26 cellular contexts compared by ENCODE assay signal in the genomic region with DNA sequence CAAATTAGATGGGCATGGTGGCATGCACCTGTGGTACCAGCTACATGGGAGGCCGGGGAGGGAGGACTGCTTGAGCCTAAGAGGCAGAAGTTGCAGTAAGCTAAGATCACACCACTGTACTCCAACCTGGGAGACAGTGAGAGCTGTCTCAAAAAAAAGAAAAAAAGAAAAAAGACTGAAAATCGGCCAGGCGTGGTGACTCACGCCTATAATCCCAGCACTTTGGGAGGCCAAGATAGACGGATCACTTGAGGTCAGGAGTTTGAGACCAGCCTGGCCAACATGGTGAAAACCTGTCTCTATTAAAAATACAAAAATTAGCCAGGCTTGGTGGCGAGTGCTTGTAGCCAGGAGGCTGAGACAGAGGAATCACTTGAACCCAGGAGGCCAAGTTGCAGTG.
"Had no signal": no experiment of that assay in that cellular context is flagged by ENCODE, and none has a peak within 500 bp of the region (broad histone marks: within the 10 kb centered on the region; RNA-seq: fewer than 3 reads in every experiment).

No MANE protein-coding gene starts in this region.

- H3K36me3 ChIP-seq: adrenal gland, ascending aorta, gastroesophageal sphincter had no signal

- ATAC-seq: activated CD4-positive, alpha-beta T cell treated with anti-CD3 and anti-CD28 coated beads for 36 hours; activated CD8-positive, alpha-beta memory T cell treated with anti-CD3 and anti-CD28 coated beads, Interleukin-2, amount 10 ng/mL, durations not matched to agents 7 days and 5 days; activated CD8-positive, alpha-beta T cell treated with anti-CD3 and anti-CD28 coated beads, Interleukin-2, amount 10 ng/mL, durations not matched to agents 7 days and 5 days; activated naive CD8-positive, alpha-beta T cell treated with anti-CD3 and anti-CD28 coated beads, Interleukin-2, amount 50 U/mL, for 24 hours; activated T-cell treated with anti-CD3 and anti-CD28 coated beads, Interleukin-2, amount 50 U/mL, for 4 hours; activated T-helper 17 cell treated with anti-CD3 and anti-CD28 coated beads, Interleukin-2, amount 50 U/mL, for 72 hours; gastroesophageal sphincter; heart right ventricle had no signal

- H3K9me3 ChIP-seq: adrenal gland, ascending aorta, esophagus muscularis mucosa, gastroesophageal sphincter, heart right ventricle had no signal

- H3K27ac ChIP-seq: adrenal gland, ascending aorta, brain microvascular endothelial cell, coronary artery, dorsolateral prefrontal cortex, esophagus muscularis mucosa, gastroesophageal sphincter, heart right ventricle had no signal

- DNase-seq: activated CD4-positive, alpha-beta memory T cell treated with anti-CD3 and anti-CD28 coated beads for 36 hours; activated CD4-positive, alpha-beta T cell treated with anti-CD3 and anti-CD28 coated beads for 36 hours; activated CD4-positive, alpha-beta T cell treated with anti-CD3 and anti-CD28 coated beads, Interleukin-2, amount 10 ng/mL, durations not matched to agents 24 days and 14 days; activated CD4-positive, CD25-positive, alpha-beta regulatory T cell; activated CD4-positive, CD25-positive, alpha-beta regulatory T cell treated with anti-CD3 and anti-CD28 coated beads, Interleukin-2, amount 50 U/mL, for 72 hours; activated CD8-positive, alpha-beta memory T cell treated with anti-CD3 and anti-CD28 coated beads, Interleukin-2, amount 10 ng/mL, durations not matched to agents 7 days and 5 days; activated CD8-positive, alpha-beta T cell treated with anti-CD3 and anti-CD28 coated beads, Interleukin-2, amount 10 ng/mL, durations not matched to agents 7 days and 5 days; activated effector memory CD4-positive, alpha-beta T cell treated with Interleukin-2 at 50 U/mL for 16 hours; activated naive CD4-positive, alpha-beta T cell treated with anti-CD3 and anti-CD28 coated beads for 36 hours; activated naive CD8-positive, alpha-beta T cell treated with anti-CD3 and anti-CD28 coated beads for 36 hours; activated naive CD8-positive, alpha-beta T cell treated with anti-CD3 and anti-CD28 coated beads, Interleukin-2, amount 50 U/mL, for 24 hours; activated T-cell treated with anti-CD3 and anti-CD28 coated beads, Interleukin-2, amount 50 U/mL, for 4 hours; adrenal gland; brain microvascular endothelial cell; dorsolateral prefrontal cortex; effector memory CD4-positive, alpha-beta T cell; endodermal cell; foreskin melanocyte; heart right ventricle; hippocampal formation; T-helper 2 cell had no signal

- H3K4me3 ChIP-seq: adrenal gland, ascending aorta, coronary artery, dorsolateral prefrontal cortex, esophagus muscularis mucosa, gastroesophageal sphincter, heart right ventricle had no signal

- H3K27me3 ChIP-seq: adrenal gland, ascending aorta, brain microvascular endothelial cell, dorsolateral prefrontal cortex, esophagus muscularis mucosa, gastroesophageal sphincter, heart right ventricle had no signal
